Comparison of ENCODE assay signal across 20 cellular contexts in genomic region chr22:47599753-47600152, GRCh38.
DNase-seq lines count a peak whose midpoint lies in the region; TF ChIP-seq lines count a peak whose summit lies in the region.
"Had no signal": no experiment of that assay in that cellular context is flagged by ENCODE, and none has a peak within 500 bp of the region (broad histone marks: within the 10 kb centered on the region; RNA-seq: fewer than 3 reads in every experiment).

No MANE protein-coding gene starts in this region.

- no peak overlapping the region for H3K27ac Mint-ChIP-seq in chondrocyte (ENCODE audit: unreplicated experiment)
- H3K27ac Mint-ChIP-seq: CD4-positive, CD25-positive, alpha-beta regulatory T cell; GM23338 had no signal

- no peak for TF ChIP-seq EP300 in sigmoid colon (IDR thresholded peaks at IDR 0.05)

- WGBS in sigmoid colon, 2 donors: 70 to 78% methylated on average over 10 of the region's 10 CpGs

- no peaks in the 10 kb centered on the region for H3K9me3 ChIP-seq in sigmoid colon
- H3K9me3 ChIP-seq: HAP-1, MG63 had no signal

- no peak overlapping the region for H3K27ac ChIP-seq in sigmoid colon
- H3K27ac ChIP-seq: BLaER1, RWPE1 had no signal

- H3K4me1 Mint-ChIP-seq in chondrocyte (ENCODE audit: low read depth): no peaks in the 10 kb centered on the region
- H3K4me1 Mint-ChIP-seq: CD4-positive, CD25-positive, alpha-beta regulatory T cell; GM23338 had no signal

- no peaks in the 10 kb centered on the region for H3K4me1 ChIP-seq in sigmoid colon
- H3K4me1 ChIP-seq: BLaER1, HAP-1 had no signal

- DNase-seq in activated effector memory CD4-positive, alpha-beta T cell treated with anti-CD3 and anti-CD28 coated beads, Interleukin-2, amount 50 U/mL, for 16 hours: peak; percentile 38
- DNase-seq in activated effector memory CD4-positive, alpha-beta T cell treated with Interleukin-2 at 50 U/mL for 16 hours: no peak
- DNase-seq in chondrocyte (ENCODE audit: low spot score) (peak; percentile 83), sigmoid colon (peak; percentile 47), ureter (ENCODE audit: low spot score) (peak; percentile 23), iPS-NIHi11 (ENCODE audit: low spot score) (no peak), GM13977 (ENCODE audit: low spot score) (no peak), erythroblast (lab: John Stamatoyannopoulos, UW) (no peak)
- DNase-seq: CD4-positive, CD25-positive, alpha-beta regulatory T cell; DMS153; DND-41; KG1; MG63; NCI-H2029; NCI-H69; SHP77 had no signal

- H3K27me3 Mint-ChIP-seq in chondrocyte (ENCODE audit: low read depth): no peaks in the 10 kb centered on the region

- no peaks in the 10 kb centered on the region for H3K36me3 Mint-ChIP-seq in chondrocyte (ENCODE audit: low read depth)
- H3K36me3 Mint-ChIP-seq: CD4-positive, CD25-positive, alpha-beta regulatory T cell had no signal

- TF ChIP-seq POLR2A in sigmoid colon (IDR thresholded peaks at IDR 0.05) (no peak), erythroblast (IDR thresholded peaks at IDR 0.05; ENCODE audit: low read length) (no peak)

- no peaks in the 10 kb centered on the region for H3K36me3 ChIP-seq in sigmoid colon
- H3K36me3 ChIP-seq: BLaER1, HAP-1, MG63 had no signal

- peaks cover 21% of the 10 kb centered on the region for H3K9me3 Mint-ChIP-seq in chondrocyte (ENCODE audit: low read depth)

- no peak overlapping the region for H3K4me3 Mint-ChIP-seq in chondrocyte (ENCODE audit: unreplicated experiment)
- H3K4me3 Mint-ChIP-seq: CD4-positive, CD25-positive, alpha-beta regulatory T cell; GM23338 had no signal

- no peak overlapping the region for H3K4me3 ChIP-seq in sigmoid colon
- H3K4me3 ChIP-seq: BLaER1, GM23338, HAP-1, MG63 had no signal

- TF ChIP-seq CTCF in chondrocyte (IDR thresholded peaks at IDR 0.05) (no peak), sigmoid colon (IDR thresholded peaks at IDR 0.05) (no peak), GM13977 (IDR thresholded peaks at IDR 0.05; ENCODE audit: extremely low read depth, insufficient read depth, missing control alignments) (no peak)

- in situ Hi-C loops in GM13977 (cut with MboI; ENCODE audit: low pct_unique_long_range_greater_than_20kb, low sequenced_read_pairs, unreplicated experiment): no loop called here

- peaks cover 0 to 20% (median 5%) of the 10 kb centered on the region in 3 donors for H3K27me3 ChIP-seq in sigmoid colon
- H3K27me3 ChIP-seq: BLaER1, MG63 had no signal

- intact Hi-C loops in sigmoid colon (cut with DNase I): no loop called here

Comparison
In these comparisons a context has a peak if more than half of its experiments do, and no peak if none do; other contexts are left out.
1. DNase-seq: peak in activated effector memory CD4-positive, alpha-beta T cell treated with anti-CD3 and anti-CD28 coated beads, Interleukin-2, amount 50 U/mL, for 16 hours (single experiment), chondrocyte (single experiment), sigmoid colon (single experiment) and ureter (single experiment); none in activated effector memory CD4-positive, alpha-beta T cell treated with Interleukin-2 at 50 U/mL for 16 hours (single experiment), iPS-NIHi11 (single experiment), GM13977 (single experiment) and erythroblast (0 of 2).